ENCODE assay signal across 9 cellular contexts in the genomic region with DNA sequence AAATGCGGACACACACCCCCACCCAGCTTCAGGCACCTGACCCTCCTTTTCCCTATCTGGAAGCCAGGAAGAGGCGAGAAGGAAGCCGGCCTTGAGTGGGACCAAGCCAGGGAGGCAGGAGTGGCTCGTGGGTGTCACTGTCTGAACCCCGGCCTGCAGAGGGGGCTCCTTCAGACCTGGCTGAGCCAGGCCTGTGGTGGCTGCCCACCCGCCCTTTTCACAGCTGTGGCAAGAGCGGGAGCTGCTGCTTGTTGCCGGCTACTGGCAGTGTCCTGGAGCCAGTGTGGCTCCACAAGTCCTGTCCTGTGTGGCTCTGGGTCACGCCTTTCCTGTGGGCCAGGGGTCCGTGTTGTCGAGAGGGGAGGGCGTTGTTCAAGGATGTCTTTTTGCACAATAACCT. TPM values are rescaled to one million over a fixed set of nuclear protein-coding genes. Genes with fewer than 3 reads are reported as not detected.
DNase-seq lines count a peak whose midpoint lies in the region; ATAC-seq and TF ChIP-seq lines count a peak whose summit lies in the region.
"Had no signal": no experiment of that assay in that cellular context is flagged by ENCODE, and none has a peak within 500 bp of the region (broad histone marks: within the 10 kb centered on the region; RNA-seq: fewer than 3 reads in every experiment).

No MANE protein-coding gene starts in this region.

- no peak for DNase-seq in AG04450 (ENCODE audit: low read depth, low spot score)
- DNase-seq in Jurkat, Clone E6-1 (ENCODE audit: low read depth, low spot score): no peak
- DNase-seq in choroid plexus epithelial cell (ENCODE audit: low read depth): no peak
- DNase-seq in naive B cell: no peak
- no peak for DNase-seq in HT-29 (ENCODE audit: low spot score)
- no peak for DNase-seq in germinal center (ENCODE audit: low spot score)
- DNase-seq: NCI-H1092 had no signal

- H3K27me3 ChIP-seq in AG04450 (ENCODE audit: control insufficient read depth, insufficient read depth, low read length): no peaks in the 10 kb centered on the region

- no peaks in the 10 kb centered on the region for H3K27me3 Mint-ChIP-seq in naive B cell

- no peaks in the 10 kb centered on the region for H3K9me3 ChIP-seq in AG04450 (ENCODE audit: control insufficient read depth, insufficient read depth, low read length)

- no peaks in the 10 kb centered on the region for H3K9me3 Mint-ChIP-seq in naive B cell

- peak overlapping the region; percentile 54 to 95 (median 90) for H3K27ac Mint-ChIP-seq in naive B cell

- POLR2A ChIA-PET in AG04450 (lab: Yijun Ruan, JAX): no interaction called here

- no peaks in the 10 kb centered on the region for H3K36me3 Mint-ChIP-seq in naive B cell

- H3K4me1 Mint-ChIP-seq in naive B cell: peaks cover 44 to 70% (median 61%) of the 10 kb centered on the region in 3 donors

- ATAC-seq in naive B cell (ENCODE audit: low read depth in 2 of 2): no peak
- ATAC-seq in HG03025 (IDR thresholded peaks at IDR 0.05; ENCODE audit: low FRiP score, unreplicated experiment): no peak
- ATAC-seq in GM21360 (IDR thresholded peaks at IDR 0.05; ENCODE audit: unreplicated experiment): no peak

- H3K4me3 ChIP-seq in AG04450 (ENCODE audit: low read depth, low read length): peak overlapping the region; percentile 71
- H3K4me3 ChIP-seq in Jurkat, Clone E6-1 (ENCODE audit: low read length): peak overlapping the region; percentile 58
- H3K4me3 ChIP-seq in choroid plexus epithelial cell (ENCODE audit: low read depth, low read length): peak overlapping the region; percentile 74

- H3K27ac ChIP-seq in AG04450 (ENCODE audit: low read depth, low read length): no peak overlapping the region

- peak overlapping the region; percentile 79 to 92 (median 85) for H3K4me3 Mint-ChIP-seq in naive B cell

- TF ChIP-seq CTCF in AG04450 (IDR thresholded peaks at IDR 0.05; ENCODE audit: low read depth, low read length) (no peak), choroid plexus epithelial cell (conservative IDR thresholded peaks at IDR 0.05; ENCODE audit: low read depth, low read length) (no peak)

- CTCF ChIA-PET in AG04450 (lab: Charles Lee): no interaction called here

RNA-seq across cellular contexts. Expression of a gene that starts 1.2 kb away (rescaled TPM):
- polyA plus RNA-seq in AG04450 (2011; rRNA removed) (44.3 and 59.1 TPM in 2 replicates), naive B cell (ENCODE audit: low read depth in 6 of 6) (100 to 1,000 TPM; 165 to 210 (median 189) TPM)
- polyA minus RNA-seq in AG04450 (2011; rRNA and poly(A)+ RNA removed): 52.1 and 59.0 TPM in 2 replicates
- polyA plus RNA-seq in Jurkat, Clone E6-1 (2012; ENCODE audit: insufficient read depth, insufficient read length): 56.7 TPM
- 142 and 154 TPM in 2 replicates for total RNA-seq in HT-29 (2014; rRNA removed; shearing (Covaris generic))

RNA-seq across cellular contexts. Expression of a gene that starts 15.4 kb away (rescaled TPM):
- polyA plus RNA-seq in AG04450 (2011; rRNA removed) (not detected in 2 replicates), naive B cell (ENCODE audit: low read depth in 6 of 6) (1 to 10 TPM in 2 of 6 donors, under 1 TPM in 4; 0.34 to 1.7 (median 0.77) TPM)
- polyA minus RNA-seq in AG04450 (2011; rRNA and poly(A)+ RNA removed): not detected in 2 replicates
- polyA plus RNA-seq in Jurkat, Clone E6-1 (2012; ENCODE audit: insufficient read depth, insufficient read length): not detected
- not detected in 2 replicates for total RNA-seq in HT-29 (2014; rRNA removed; shearing (Covaris generic))

RNA-seq across cellular contexts. Expression of a gene that starts 38.1 kb away (rescaled TPM):
- 3.7 and 7.1 TPM in 2 replicates for polyA plus RNA-seq in AG04450 (2011; rRNA removed)
- 1.7 TPM in 2 replicates for polyA minus RNA-seq in AG04450 (2011; rRNA and poly(A)+ RNA removed)
- polyA plus RNA-seq in Jurkat, Clone E6-1 (2012; ENCODE audit: insufficient read depth, insufficient read length): 18.0 TPM
- 10 to 100 TPM; 28.1 to 44.6 (median 35.1) TPM for polyA plus RNA-seq in naive B cell (ENCODE audit: low read depth in 6 of 6)
- total RNA-seq in HT-29 (2014; rRNA removed; shearing (Covaris generic)): 21.7 and 21.8 TPM in 2 replicates

RNA-seq across cellular contexts. Expression of a gene that starts 39.4 kb away (rescaled TPM):
- not detected in 2 replicates for polyA plus RNA-seq in AG04450 (2011; rRNA removed)
- polyA minus RNA-seq in AG04450 (2011; rRNA and poly(A)+ RNA removed): not detected in 2 replicates
- not detected for polyA plus RNA-seq in Jurkat, Clone E6-1 (2012; ENCODE audit: insufficient read depth, insufficient read length)
- polyA plus RNA-seq in naive B cell (ENCODE audit: low read depth in 6 of 6): not detected
- total RNA-seq in HT-29 (2014; rRNA removed; shearing (Covaris generic)): not detected in 2 replicates

RNA-seq across cellular contexts. Expression of a gene that starts 52.3 kb away (rescaled TPM):
- not detected in 2 replicates for polyA plus RNA-seq in AG04450 (2011; rRNA removed)
- polyA minus RNA-seq in AG04450 (2011; rRNA and poly(A)+ RNA removed): 0.05 and 0.30 TPM in 2 replicates
- 14.1 TPM for polyA plus RNA-seq in Jurkat, Clone E6-1 (2012; ENCODE audit: insufficient read depth, insufficient read length)
- 1 to 10 TPM in 5 of 6 donors, under 1 TPM in 1; 0.48 to 4.8 (median 2.6) TPM for polyA plus RNA-seq in naive B cell (ENCODE audit: low read depth in 6 of 6)
- total RNA-seq in HT-29 (2014; rRNA removed; shearing (Covaris generic)): 0.60 TPM in 1 of 2 replicates, not detected in the other
